ENCODE assay signal across 8 cellular contexts in the genomic region with DNA sequence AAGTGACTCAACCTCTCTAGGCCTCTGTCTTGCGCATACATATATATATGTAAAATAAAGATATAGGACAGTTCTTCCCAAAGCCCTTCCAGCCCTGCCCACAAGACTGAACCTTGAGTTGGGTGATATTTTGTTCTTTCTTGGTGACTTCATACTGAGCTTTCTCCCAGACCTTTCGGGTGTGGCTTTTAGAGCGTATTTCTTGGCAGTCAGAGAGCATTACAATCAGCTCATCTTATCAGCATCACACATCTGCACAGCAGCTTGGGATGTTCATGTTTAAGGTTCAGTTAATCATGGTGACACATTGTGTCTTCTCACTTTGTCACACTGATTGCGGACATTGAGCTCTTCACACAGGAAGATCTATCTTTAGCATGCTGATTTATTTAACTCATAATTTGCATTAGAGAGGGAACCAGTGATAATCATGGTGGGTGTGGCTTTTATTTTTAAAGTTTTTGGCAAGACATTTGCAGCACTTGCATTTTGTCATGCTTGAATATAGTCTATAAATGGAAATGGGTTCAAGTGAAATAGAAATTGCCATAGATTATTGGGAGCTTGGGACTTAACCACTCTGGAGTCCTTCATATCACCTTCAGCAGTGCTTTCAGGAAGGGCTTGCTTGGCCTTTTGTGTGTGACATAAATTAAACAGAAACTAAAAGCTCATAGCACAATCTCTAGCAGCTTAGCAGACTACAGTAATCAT. TPM values are rescaled to one million over a fixed set of nuclear protein-coding genes. Genes with fewer than 3 reads are reported as not detected.
DNase-seq lines count a peak whose midpoint lies in the region; ATAC-seq and TF ChIP-seq lines count a peak whose summit lies in the region.

No MANE protein-coding gene starts in this region.

- H3K9me3 ChIP-seq in BLaER1 treated with 17β-estradiol and CSF1 and Interleukin-3, amounts not matched to agents 10 nM and 100 nM (replicated peaks in 1 of 11): peaks cover 0 to 7% (median 0%) of the 10 kb centered on the region in 11 experiments; a peak in 2 of 22 replicates
- H3K9me3 ChIP-seq in left lung: no peaks in the 10 kb centered on the region

- H3K27ac ChIP-seq in BLaER1 treated with 17β-estradiol and CSF1 and Interleukin-3, amounts not matched to agents 10 nM and 100 nM: peak overlapping the region in 4 of 11 experiments; percentile 6 to 49 (median 38); a peak in 6 of 22 replicates
- H3K27ac ChIP-seq in left lung: peak overlapping the region; percentile 7 to 49

- TF ChIP-seq CTCF in left lung (IDR thresholded peaks at IDR 0.05): no peak

- H3K9ac ChIP-seq in BLaER1 treated with 17β-estradiol and CSF1 and Interleukin-3, amounts not matched to agents 10 nM and 100 nM: peak overlapping the region in 4 of 11 experiments; percentile 0 to 40 (median 24); a peak in 4 of 22 replicates

- H3K4me2 ChIP-seq in BLaER1 treated with 17β-estradiol and CSF1 and Interleukin-3, amounts not matched to agents 10 nM and 100 nM: peak overlapping the region; percentile 27 to 68 (median 57)

- H3K4me1 ChIP-seq in BLaER1 treated with 17β-estradiol and CSF1 and Interleukin-3, amounts not matched to agents 10 nM and 100 nM: peaks cover 17 to 41% (median 26%) of the 10 kb centered on the region in 10 experiments
- H3K4me1 ChIP-seq in left lung: peaks cover 0 to 22% of the 10 kb centered on the region in 2 donors

- no peak overlapping the region for H3K4me3 ChIP-seq in BLaER1 treated with 17β-estradiol and CSF1 and Interleukin-3, amounts not matched to agents 10 nM and 100 nM
- H3K4me3 ChIP-seq in left lung: no peak overlapping the region

- ATAC-seq in HG03565 (IDR thresholded peaks at IDR 0.05; ENCODE audit: unreplicated experiment) (peak; percentile 71), left lung (no peak)

- H4K20me1 ChIP-seq in BLaER1 treated with 17β-estradiol and CSF1 and Interleukin-3, amounts not matched to agents 10 nM and 100 nM: peaks cover 0 to 29% (median 5%) of the 10 kb centered on the region in 11 experiments; a peak in 7 of 22 replicates

- intact Hi-C loops in left lung (cut with DNase I): no loop called here

- H3K36me3 ChIP-seq in BLaER1 treated with 17β-estradiol and CSF1 and Interleukin-3, amounts not matched to agents 10 nM and 100 nM: peaks cover 3 to 48% (median 10%) of the 10 kb centered on the region in 11 experiments; a peak in 9 of 22 replicates
- H3K36me3 ChIP-seq in left lung: no peaks in the 10 kb centered on the region

- H3K27me3 ChIP-seq in BLaER1 treated with 17β-estradiol and CSF1 and Interleukin-3, amounts not matched to agents 10 nM and 100 nM: no peaks in the 10 kb centered on the region
- no peaks in the 10 kb centered on the region for H3K27me3 ChIP-seq in left lung

- DNase-seq in GM19240 (ENCODE audit: insufficient read length, low spot score) (peak; percentile 11), left lung (no peak), NCI-H2107 treated with DMSO at 0.1 percent for 48 hours (lab: John Stamatoyannopoulos, UW; ENCODE audit: unreplicated experiment) (no peak), kidney glomerular epithelial cell (lab: John Stamatoyannopoulos, UW) (no peak), C1 segment of cervical spinal cord (lab: John Stamatoyannopoulos, UW) (no peak)
- DNase-seq in activated effector memory CD4-positive, alpha-beta T cell treated with anti-CD3 and anti-CD28 coated beads, Interleukin-2, amount 50 U/mL, for 16 hours: peak; percentile 66

RNA-seq across cellular contexts. Expression of a gene that starts 8.3 kb away (rescaled TPM):
- 10 to 100 TPM; 27.4 to 34.6 TPM for total RNA-seq in left lung

Comparison
In these comparisons a context has a peak if more than half of its experiments do, and no peak if none do; other contexts are left out.
1. DNase-seq: peak in GM19240 (single experiment) and activated effector memory CD4-positive, alpha-beta T cell treated with anti-CD3 and anti-CD28 coated beads, Interleukin-2, amount 50 U/mL, for 16 hours (single experiment); none in left lung (0 of 2), NCI-H2107 treated with DMSO at 0.1 percent for 48 hours (single experiment), kidney glomerular epithelial cell (single experiment) and C1 segment of cervical spinal cord (0 of 14).